Comparison of ENCODE assay signal across 11 cellular contexts in genomic region chr6:26194329-26194701, GRCh38.
DNase-seq lines count a peak whose midpoint lies in the region; ATAC-seq and TF ChIP-seq lines count a peak whose summit lies in the region.
"Had no signal": no experiment of that assay in that cellular context is flagged by ENCODE, and none has a peak within 500 bp of the region (broad histone marks: within the 10 kb centered on the region; RNA-seq: fewer than 3 reads in every experiment).

No MANE protein-coding gene starts in this region.

- H3K27me3 Mint-ChIP-seq in CD14-positive monocyte (ENCODE audit: low read depth in 3 of 3) (no peaks in the 10 kb centered on the region), IgD-negative memory B cell (no peaks in the 10 kb centered on the region)
- no peaks in the 10 kb centered on the region for H3K27me3 Mint-ChIP-seq in natural killer cell treated with Interleukin-12 subunit alpha and Interleukin-12 subunit beta and Interleukin-15 and Interleukin-18, amount 100 ng/mL, for 72 hours

- TF ChIP-seq CTCF in CD14-positive monocyte (IDR thresholded peaks at IDR 0.05) (no peak), astrocyte of the cerebellum (IDR thresholded peaks at IDR 0.05; ENCODE audit: low read depth, low read length, missing control alignments) (no peak)

- H3K4me3 Mint-ChIP-seq in CD14-positive monocyte: no peak overlapping the region
- H3K4me3 Mint-ChIP-seq in IgD-negative memory B cell: peak overlapping the region; percentile 96 to 99 (median 96)
- peak overlapping the region; percentile 91 for H3K4me3 Mint-ChIP-seq in natural killer cell treated with Interleukin-12 subunit alpha and Interleukin-12 subunit beta and Interleukin-15 and Interleukin-18, amount 100 ng/mL, for 72 hours

- H3K36me3 Mint-ChIP-seq in CD14-positive monocyte (peaks cover 0 to 2% of the 10 kb centered on the region in 2 donors), IgD-negative memory B cell (no peaks in the 10 kb centered on the region)
- H3K36me3 Mint-ChIP-seq in natural killer cell treated with Interleukin-12 subunit alpha and Interleukin-12 subunit beta and Interleukin-15 and Interleukin-18, amount 100 ng/mL, for 72 hours: no peaks in the 10 kb centered on the region

- H3K4me3 ChIP-seq in astrocyte of the cerebellum (ENCODE audit: low read depth, low read length): peak overlapping the region; percentile 79

- no peak for DNase-seq in CD14-positive monocyte (ENCODE audit: low spot score)
- DNase-seq in astrocyte of the cerebellum (ENCODE audit: low read depth): no peak
- no peak for DNase-seq in natural killer cell treated with Interleukin-12 subunit alpha and Interleukin-12 subunit beta and Interleukin-15 and Interleukin-18, amount 100 ng/mL, for 72 hours (ENCODE audit: low spot score)
- DNase-seq: central memory CD4-positive, alpha-beta T cell; islet precursor cell; stimulated activated CD4-positive, alpha-beta T cell treated with anti-CD3 and anti-CD28 coated beads, Interleukin-4, amount 100 ng/mL, for 1 hour had no signal

- H3K9me3 Mint-ChIP-seq in CD14-positive monocyte: peaks cover 0 to 2% (median 0%) of the 10 kb centered on the region in 7 donors
- no peaks in the 10 kb centered on the region for H3K9me3 Mint-ChIP-seq in IgD-negative memory B cell
- H3K9me3 Mint-ChIP-seq in natural killer cell treated with Interleukin-12 subunit alpha and Interleukin-12 subunit beta and Interleukin-15 and Interleukin-18, amount 100 ng/mL, for 72 hours: no peaks in the 10 kb centered on the region

- in situ Hi-C loops in astrocyte of the cerebellum (cut with HindIII; ENCODE audit: low sequenced_read_pairs): no loop called here

- intact Hi-C loops in CD14-positive monocyte (cut with micrococcal nuclease): loop anchor here in 1 of 2 donors (10.0 kb wide), 1 partner anchor 70 kb away; a partner anchor contains a TSS

- H3K4me1 Mint-ChIP-seq in CD14-positive monocyte (peaks cover 22% of the 10 kb centered on the region), IgD-negative memory B cell (peaks cover 15 to 26% (median 17%) of the 10 kb centered on the region in 3 donors)
- H3K4me1 Mint-ChIP-seq in natural killer cell treated with Interleukin-12 subunit alpha and Interleukin-12 subunit beta and Interleukin-15 and Interleukin-18, amount 100 ng/mL, for 72 hours (ENCODE audit: low read depth in 2 of 2): peaks cover 29 to 35% of the 10 kb centered on the region in 2 donors

- no peak for ATAC-seq in natural killer cell treated with Interleukin-12 subunit alpha and Interleukin-12 subunit beta and Interleukin-15 and Interleukin-18, amount 100 ng/mL, for 72 hours
- ATAC-seq in HG02981 (IDR thresholded peaks at IDR 0.05; ENCODE audit: unreplicated experiment) (no peak), GM19351 (IDR thresholded peaks at IDR 0.05; ENCODE audit: unreplicated experiment) (no peak), GM18519 (IDR thresholded peaks at IDR 0.05; ENCODE audit: low FRiP score, unreplicated experiment) (no peak), HG03025 (IDR thresholded peaks at IDR 0.05; ENCODE audit: low FRiP score, unreplicated experiment) (no peak)

- H3K27ac Mint-ChIP-seq in CD14-positive monocyte (peak overlapping the region in 4 of 7 donors; percentile 40 to 95 (median 68)), IgD-negative memory B cell (peak overlapping the region; percentile 96 to 99 (median 98))
- H3K27ac Mint-ChIP-seq in natural killer cell treated with Interleukin-12 subunit alpha and Interleukin-12 subunit beta and Interleukin-15 and Interleukin-18, amount 100 ng/mL, for 72 hours: peak overlapping the region; percentile 98 to 99

Comparison
In these comparisons a context has a peak if more than half of its experiments do, and no peak if none do; other contexts are left out.
1. H3K4me3 Mint-ChIP-seq: peak in IgD-negative memory B cell (4 of 4) and natural killer cell treated with Interleukin-12 subunit alpha and Interleukin-12 subunit beta and Interleukin-15 and Interleukin-18, amount 100 ng/mL, for 72 hours (single experiment); none in CD14-positive monocyte (0 of 2).
2. Peak in every context shown above with its lines, with median percentiles within 50 percentile points of each other: H3K27ac Mint-ChIP-seq.